ENCODE assay signal across 19 cellular contexts in genomic region chr7:88477957-88478356, GRCh38.
"Had no signal": no experiment of that assay in that cellular context is flagged by ENCODE, and none has a peak within 500 bp of the region (broad histone marks: within the 10 kb centered on the region; RNA-seq: fewer than 3 reads in every experiment).

No MANE protein-coding gene starts in this region.

- H3K9me3 Mint-ChIP-seq: activated CD4-positive, alpha-beta memory T cell treated with anti-CD3 and anti-CD28 coated beads, Interleukin-2, amount 10 ng/mL, durations not matched to agents 7 days and 5 days; activated naive CD4-positive, alpha-beta T cell treated with anti-CD3 and anti-CD28 coated beads, Interleukin-2, amount 10 ng/mL, durations not matched to agents 7 days and 5 days; activated naive CD8-positive, alpha-beta T cell treated with anti-CD3 and anti-CD28 coated beads for 36 hours; activated T-helper 17 cell treated with anti-CD3 and anti-CD28 coated beads, Interleukin-2, amount 50 U/mL, for 72 hours had no signal

- DNase-seq: activated CD4-positive, alpha-beta memory T cell treated with anti-CD3 and anti-CD28 coated beads, Interleukin-2, amount 10 ng/mL, durations not matched to agents 7 days and 5 days; activated CD4-positive, alpha-beta T cell treated with anti-CD3 and anti-CD28 coated beads for 36 hours; activated CD4-positive, alpha-beta T cell treated with anti-CD3 and anti-CD28 coated beads, Interleukin-2, amount 50 U/mL, for 1 hour; activated gamma-delta T cell; activated naive CD4-positive, alpha-beta T cell treated with anti-CD3 and anti-CD28 coated beads, Interleukin-2, amount 10 ng/mL, durations not matched to agents 7 days and 5 days; activated naive CD8-positive, alpha-beta T cell treated with anti-CD3 and anti-CD28 coated beads for 36 hours; activated T-cell treated with anti-CD3 and anti-CD28 coated beads for 4 hours; activated T-cell treated with anti-CD3 and anti-CD28 coated beads, Interleukin-2, amount 50 U/mL, for 48 hours; cerebellar nuclear complex; KG1; NCI-H1048; NCI-H146; NCI-H187 treated with DMSO at 0.1 percent for 48 hours; NCI-H2081 treated with DMSO at 0.1 percent for 48 hours; NCI-H748 treated with DMSO at 0.1 percent for 48 hours; SK-N-SH; T-helper 1 cell; WERI-Rb-1 had no signal

- H3K4me3 Mint-ChIP-seq: activated CD4-positive, alpha-beta memory T cell treated with anti-CD3 and anti-CD28 coated beads, Interleukin-2, amount 10 ng/mL, durations not matched to agents 7 days and 5 days; activated CD4-positive, alpha-beta T cell treated with anti-CD3 and anti-CD28 coated beads for 36 hours; activated naive CD4-positive, alpha-beta T cell treated with anti-CD3 and anti-CD28 coated beads, Interleukin-2, amount 10 ng/mL, durations not matched to agents 7 days and 5 days; activated naive CD8-positive, alpha-beta T cell treated with anti-CD3 and anti-CD28 coated beads for 36 hours; activated T-helper 17 cell treated with anti-CD3 and anti-CD28 coated beads, Interleukin-2, amount 50 U/mL, for 72 hours had no signal

- H3K36me3 Mint-ChIP-seq: activated naive CD4-positive, alpha-beta T cell treated with anti-CD3 and anti-CD28 coated beads, Interleukin-2, amount 10 ng/mL, durations not matched to agents 7 days and 5 days; activated naive CD8-positive, alpha-beta T cell treated with anti-CD3 and anti-CD28 coated beads for 36 hours had no signal

- H3K27me3 Mint-ChIP-seq: activated CD4-positive, alpha-beta memory T cell treated with anti-CD3 and anti-CD28 coated beads, Interleukin-2, amount 10 ng/mL, durations not matched to agents 7 days and 5 days; activated CD4-positive, alpha-beta T cell treated with anti-CD3 and anti-CD28 coated beads for 36 hours; activated naive CD4-positive, alpha-beta T cell treated with anti-CD3 and anti-CD28 coated beads, Interleukin-2, amount 10 ng/mL, durations not matched to agents 7 days and 5 days; activated T-helper 17 cell treated with anti-CD3 and anti-CD28 coated beads, Interleukin-2, amount 50 U/mL, for 72 hours had no signal

- H3K27ac Mint-ChIP-seq: activated CD4-positive, alpha-beta memory T cell treated with anti-CD3 and anti-CD28 coated beads, Interleukin-2, amount 10 ng/mL, durations not matched to agents 7 days and 5 days; activated CD4-positive, alpha-beta T cell treated with anti-CD3 and anti-CD28 coated beads for 36 hours; activated naive CD4-positive, alpha-beta T cell treated with anti-CD3 and anti-CD28 coated beads, Interleukin-2, amount 10 ng/mL, durations not matched to agents 7 days and 5 days; activated naive CD8-positive, alpha-beta T cell treated with anti-CD3 and anti-CD28 coated beads for 36 hours; activated T-helper 17 cell treated with anti-CD3 and anti-CD28 coated beads, Interleukin-2, amount 50 U/mL, for 72 hours had no signal

- H3K4me1 Mint-ChIP-seq: activated CD4-positive, alpha-beta memory T cell treated with anti-CD3 and anti-CD28 coated beads, Interleukin-2, amount 10 ng/mL, durations not matched to agents 7 days and 5 days; activated CD4-positive, alpha-beta T cell treated with anti-CD3 and anti-CD28 coated beads for 36 hours; activated naive CD4-positive, alpha-beta T cell treated with anti-CD3 and anti-CD28 coated beads, Interleukin-2, amount 10 ng/mL, durations not matched to agents 7 days and 5 days; activated naive CD8-positive, alpha-beta T cell treated with anti-CD3 and anti-CD28 coated beads for 36 hours; activated T-helper 17 cell treated with anti-CD3 and anti-CD28 coated beads, Interleukin-2, amount 50 U/mL, for 72 hours had no signal
